In the genomic region with DNA sequence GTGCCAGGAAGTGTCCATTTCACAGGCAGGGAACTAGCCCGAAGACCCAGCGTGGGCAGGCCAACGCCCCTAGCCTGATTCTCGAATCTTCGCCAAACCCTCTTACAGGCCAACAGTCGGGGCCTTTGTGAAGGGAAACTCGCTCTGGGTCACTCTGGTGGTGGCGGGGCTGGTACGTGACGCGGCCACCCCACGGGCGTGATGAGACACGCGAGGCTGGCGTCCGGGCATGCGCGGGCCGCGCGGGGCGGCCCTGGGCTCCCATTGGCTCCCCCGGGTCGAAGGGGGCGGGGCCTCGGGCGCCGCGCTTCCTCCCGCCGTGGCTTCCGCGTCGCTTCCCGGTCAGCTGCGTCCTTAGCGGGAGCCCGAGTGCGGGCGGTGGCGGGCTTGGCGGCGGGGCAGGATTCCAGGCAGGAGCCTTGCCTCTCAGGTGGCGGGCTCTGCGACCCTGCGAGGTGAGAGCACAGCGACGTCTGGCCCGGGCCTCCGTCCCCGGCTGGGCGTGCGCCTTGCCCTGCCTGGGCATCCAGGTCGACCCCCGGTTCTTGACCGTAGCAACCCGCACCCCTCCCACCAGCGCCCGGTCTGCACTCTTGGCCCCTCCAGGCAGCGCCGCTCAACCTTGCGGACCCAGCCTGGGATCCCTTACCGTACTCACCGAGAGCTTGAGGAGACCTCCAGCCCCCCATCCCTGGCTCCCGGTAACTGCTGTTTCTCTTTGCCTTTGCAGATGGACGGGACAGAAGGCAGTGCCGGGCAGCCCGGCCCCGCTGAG, we compare ENCODE assay signal across 8 cellular contexts. TPM values are rescaled to one million over a fixed set of nuclear protein-coding genes. Genes with fewer than 3 reads are reported as not detected.
A peak's percentile ranks its signal among the peaks of the same experiment; 100 is the strongest.
DNase-seq lines count a peak whose midpoint lies in the region; ATAC-seq and TF ChIP-seq lines count a peak whose summit lies in the region.

A gene with protein sequence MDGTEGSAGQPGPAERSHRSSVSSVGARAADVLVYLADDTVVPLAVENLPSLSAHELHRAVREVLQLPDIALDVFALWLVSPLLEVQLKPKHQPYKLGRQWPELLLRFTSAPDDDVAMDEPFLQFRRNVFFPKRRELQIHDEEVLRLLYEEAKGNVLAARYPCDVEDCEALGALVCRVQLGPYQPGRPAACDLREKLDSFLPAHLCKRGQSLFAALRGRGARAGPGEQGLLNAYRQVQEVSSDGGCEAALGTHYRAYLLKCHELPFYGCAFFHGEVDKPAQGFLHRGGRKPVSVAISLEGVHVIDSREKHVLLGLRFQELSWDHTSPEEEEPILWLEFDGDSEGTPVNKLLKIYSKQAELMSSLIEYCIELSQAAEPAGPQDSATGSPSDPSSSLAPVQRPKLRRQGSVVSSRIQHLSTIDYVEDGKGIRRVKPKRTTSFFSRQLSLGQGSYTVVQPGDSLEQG (plus strand): TSS at position 331 of the 775 bp plus-strand sequence. CDS start 400 bp downstream, at position 731.

- H3K4me1 Mint-ChIP-seq in dendritic cell treated with granulocyte-macrophage colony-stimulating factor and Interleukin-4, amounts not matched to agents 40 ng/mL and 50 ng/mL, for 4 days (ENCODE audit: low read depth), result peaks cover 81% of the 10 kb centered on the region

- H3K36me3 Mint-ChIP-seq in dendritic cell treated with granulocyte-macrophage colony-stimulating factor and Interleukin-4, amounts not matched to agents 40 ng/mL and 50 ng/mL, for 4 days (ENCODE audit: low read depth), result peaks cover 42% of the 10 kb centered on the region

- H3K9me3 ChIP-seq in left lung, result no peaks in the 10 kb centered on the region

- intact Hi-C loops in dendritic cell treated with granulocyte-macrophage colony-stimulating factor and Interleukin-4, amounts not matched to agents 40 ng/mL and 50 ng/mL, for 4 days (cut with micrococcal nuclease), result loop anchor here (1.0 kb wide), 1 partner anchor 8 kb away; no protein-coding TSS in a partner anchor
- intact Hi-C loops in left lung (cut with DNase I), result no loop called here

- H3K4me3 ChIP-seq in left lung, result peak within 1 kb of the TSS; percentile 86 to 94

- DNase-seq in GF-D8 (lab: John Stamatoyannopoulos, UW) (peak; percentile 37), NCI-H69 (lab: John Stamatoyannopoulos, UW) (peak; percentile 93), left lung (peak; percentile 93 to 97)
- DNase-seq in activated CD4-positive, alpha-beta T cell treated with anti-CD3 and anti-CD28 coated beads, Interleukin-2, amount 50 U/mL, for 4 hours, result peak; percentile 83 to 88
- DNase-seq in stimulated activated CD4-positive, alpha-beta T cell treated with anti-CD3 and anti-CD28 coated beads, Interleukin-2, amount 100 ng/mL, for 24 hours, result peak; percentile 89

- H3K27ac ChIP-seq in left lung, result peak within 1 kb of the TSS; percentile 98

- ATAC-seq in HG03280 (IDR thresholded peaks at IDR 0.05; ENCODE audit: unreplicated experiment) (peak; percentile 47), left lung (peak; percentile 77), GM21367 (IDR thresholded peaks at IDR 0.05; ENCODE audit: unreplicated experiment) (no peak)

- no peaks in the 10 kb centered on the region for H3K27me3 Mint-ChIP-seq in dendritic cell treated with granulocyte-macrophage colony-stimulating factor and Interleukin-4, amounts not matched to agents 40 ng/mL and 50 ng/mL, for 4 days

- H3K36me3 ChIP-seq in left lung, result peaks cover 0 to 15% of the 10 kb centered on the region in 2 donors

- no peaks in the 10 kb centered on the region for H3K9me3 Mint-ChIP-seq in dendritic cell treated with granulocyte-macrophage colony-stimulating factor and Interleukin-4, amounts not matched to agents 40 ng/mL and 50 ng/mL, for 4 days

- H3K27ac Mint-ChIP-seq in dendritic cell treated with granulocyte-macrophage colony-stimulating factor and Interleukin-4, amounts not matched to agents 40 ng/mL and 50 ng/mL, for 4 days, result peak within 1 kb of the TSS; percentile 98

- H3K4me3 Mint-ChIP-seq in dendritic cell treated with granulocyte-macrophage colony-stimulating factor and Interleukin-4, amounts not matched to agents 40 ng/mL and 50 ng/mL, for 4 days, result peak within 1 kb of the TSS; percentile 94

- H3K4me1 ChIP-seq in left lung, result peaks cover 63 to 94% of the 10 kb centered on the region in 2 donors

- no peak for TF ChIP-seq CTCF in left lung (IDR thresholded peaks at IDR 0.05)

- H3K27me3 ChIP-seq in left lung, result no peaks in the 10 kb centered on the region

RNA-seq across cellular contexts. Expression of the gene that starts here (rescaled TPM):
- total RNA-seq in left lung, result 10 to 100 TPM; 31.7 to 31.9 TPM

Comparison
In these comparisons a context has a peak if more than half of its experiments do, and no peak if none do; other contexts are left out.
1. DNase-seq: peak in every context shown above with its lines; median percentile 95 in left lung; 93 in NCI-H69; 89 in stimulated activated CD4-positive, alpha-beta T cell treated with anti-CD3 and anti-CD28 coated beads, Interleukin-2, amount 100 ng/mL, for 24 hours; 86 in activated CD4-positive, alpha-beta T cell treated with anti-CD3 and anti-CD28 coated beads, Interleukin-2, amount 50 U/mL, for 4 hours; 37 in GF-D8.